Comparison of ENCODE assay signal across 6 cellular contexts in the genomic region with DNA sequence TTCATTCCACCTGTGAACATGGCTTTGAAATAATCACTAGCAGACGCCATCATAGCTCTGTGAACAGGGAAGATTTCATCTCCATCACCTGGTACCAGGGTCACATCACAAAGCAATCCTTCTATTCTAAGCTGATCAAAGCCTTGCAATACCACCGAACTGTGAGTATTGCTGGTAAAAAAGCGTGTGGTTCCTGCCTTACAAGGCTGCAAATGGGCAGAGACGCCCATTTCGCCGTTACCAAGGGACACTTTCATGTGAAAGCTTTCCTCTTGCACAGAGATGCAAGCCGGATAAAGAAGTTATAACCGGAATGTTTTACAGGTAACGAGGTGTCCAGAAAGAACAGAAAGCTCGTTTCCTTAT. TPM values are rescaled to one million over a fixed set of nuclear protein-coding genes. Genes with fewer than 3 reads are reported as not detected.
DNase-seq lines count a peak whose midpoint lies in the region; ATAC-seq and TF ChIP-seq lines count a peak whose summit lies in the region.

No MANE protein-coding gene starts in this region.

- no peaks in the 10 kb centered on the region for H3K9me3 ChIP-seq in effector memory CD4-positive, alpha-beta T cell (ENCODE audit: control insufficient read depth, low read length)
- no peaks in the 10 kb centered on the region for H3K9me3 ChIP-seq in sigmoid colon

- peaks cover 10% of the 10 kb centered on the region for H3K4me1 ChIP-seq in effector memory CD4-positive, alpha-beta T cell (ENCODE audit: control insufficient read depth, insufficient read depth, low read length, poor library complexity, severe bottlenecking)
- H3K4me1 ChIP-seq in sigmoid colon = peaks cover 0 to 50% (median 47%) of the 10 kb centered on the region in 4 donors

- no peak for TF ChIP-seq CTCF in sigmoid colon (IDR thresholded peaks at IDR 0.05)

- H3K27me3 ChIP-seq in effector memory CD4-positive, alpha-beta T cell (replicated peaks; ENCODE audit: control insufficient read depth, insufficient read depth, low read length, poor library complexity, severe bottlenecking) = no peaks in the 10 kb centered on the region
- no peaks in the 10 kb centered on the region for H3K27me3 ChIP-seq in sigmoid colon

- intact Hi-C loops in sigmoid colon (cut with DNase I) = loop anchor here (1.0 to 5.0 kb wide), 2 partner anchors 8 to 468 kb away; a partner anchor contains a TSS

- H3K36me3 ChIP-seq in effector memory CD4-positive, alpha-beta T cell (ENCODE audit: control insufficient read depth, insufficient read depth, low read length) = peaks cover 5% of the 10 kb centered on the region
- H3K36me3 ChIP-seq in sigmoid colon = peaks cover 0 to 10% (median 0%) of the 10 kb centered on the region in 4 donors

- no peak for TF ChIP-seq POLR2A in sigmoid colon (IDR thresholded peaks at IDR 0.05)

- ATAC-seq in GM19023 (IDR thresholded peaks at IDR 0.05; ENCODE audit: unreplicated experiment) = peak; percentile 20
- ATAC-seq in HG03575 (IDR thresholded peaks at IDR 0.05; ENCODE audit: extremely low read depth, insufficient number of reproducible peaks, low FRiP score, unreplicated experiment) = peak; percentile 14

- peak overlapping the region; percentile 95 for H3K27ac ChIP-seq in effector memory CD4-positive, alpha-beta T cell (ENCODE audit: insufficient read depth, low read length, poor library complexity, severe bottlenecking)
- peak overlapping the region; percentile 88 to 95 (median 91) for H3K27ac ChIP-seq in sigmoid colon

- peak overlapping the region; percentile 94 for H3K4me3 ChIP-seq in effector memory CD4-positive, alpha-beta T cell (ENCODE audit: insufficient read depth, low read depth, low read length, poor library complexity, severe bottlenecking)
- H3K4me3 ChIP-seq in sigmoid colon = peak overlapping the region; percentile 58 to 95 (median 84)

- WGBS in sigmoid colon, 2 donors = 1% methylated on average over 10 of the region's 10 CpGs

- no peak for TF ChIP-seq EP300 in sigmoid colon (IDR thresholded peaks at IDR 0.05)

- DNase-seq in effector memory CD4-positive, alpha-beta T cell = no peak
- DNase-seq in sigmoid colon = no peak
- no peak for DNase-seq in NCI-H1694 treated with DMSO at 0.1 percent for 48 hours (lab: John Stamatoyannopoulos, UW)
- no peak for DNase-seq in KG1 (lab: John Stamatoyannopoulos, UW)

RNA-seq across cellular contexts. Expression of a gene that starts 0.6 kb away (rescaled TPM):
- total RNA-seq in sigmoid colon = 10 to 100 TPM; 17.2 to 26.4 (median 22.0) TPM
- 1 to 10 TPM; 8.4 to 9.8 (median 8.8) TPM for polyA plus RNA-seq in sigmoid colon

RNA-seq across cellular contexts. Expression of a gene that starts 16.1 kb away (rescaled TPM):
- not detected for total RNA-seq in sigmoid colon
- polyA plus RNA-seq in sigmoid colon = not detected

RNA-seq across cellular contexts. Expression of a gene that starts 29.5 kb away (rescaled TPM):
- total RNA-seq in sigmoid colon = not detected
- not detected for polyA plus RNA-seq in sigmoid colon

RNA-seq across cellular contexts. Expression of a gene that starts 33.3 kb away (rescaled TPM):
- not detected for total RNA-seq in sigmoid colon
- not detected for polyA plus RNA-seq in sigmoid colon

RNA-seq across cellular contexts. Expression of a gene that starts 50.6 kb away (rescaled TPM):
- total RNA-seq in sigmoid colon = under 1 TPM in 1 of 4 donors, not detected in 3; 0.33 TPM
- under 1 TPM in 1 of 3 donors, not detected in 2; 0.06 TPM for polyA plus RNA-seq in sigmoid colon
